In the genomic region with DNA sequence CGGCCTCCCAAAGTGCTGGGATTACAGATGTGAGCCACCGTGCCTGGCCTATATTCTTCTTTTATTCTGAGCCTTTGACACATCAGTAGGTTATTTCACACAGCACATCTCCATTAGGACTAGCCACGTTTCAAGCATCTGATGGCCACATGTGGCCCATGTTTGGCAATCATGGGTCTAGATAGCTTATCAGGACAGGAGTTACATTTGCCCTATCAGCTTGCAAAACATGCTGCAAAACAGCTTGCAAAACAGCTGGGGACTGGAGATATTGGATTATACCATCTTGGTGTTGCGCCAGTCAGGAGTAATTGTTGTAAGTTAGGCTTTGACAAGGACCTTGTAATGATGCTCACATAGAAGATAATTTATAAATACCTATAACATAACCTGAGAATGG, we compare ENCODE assay signal across 1 cellular context.
TF ChIP-seq lines count a peak whose summit lies in the region.

No MANE protein-coding gene starts in this region.

TF ChIP-seq in HEK293, 187 proteins besides CTCF, POLR2A, EP300 and RAD21 (continued from another document):
- TF ChIP-seq, protein P1, sequence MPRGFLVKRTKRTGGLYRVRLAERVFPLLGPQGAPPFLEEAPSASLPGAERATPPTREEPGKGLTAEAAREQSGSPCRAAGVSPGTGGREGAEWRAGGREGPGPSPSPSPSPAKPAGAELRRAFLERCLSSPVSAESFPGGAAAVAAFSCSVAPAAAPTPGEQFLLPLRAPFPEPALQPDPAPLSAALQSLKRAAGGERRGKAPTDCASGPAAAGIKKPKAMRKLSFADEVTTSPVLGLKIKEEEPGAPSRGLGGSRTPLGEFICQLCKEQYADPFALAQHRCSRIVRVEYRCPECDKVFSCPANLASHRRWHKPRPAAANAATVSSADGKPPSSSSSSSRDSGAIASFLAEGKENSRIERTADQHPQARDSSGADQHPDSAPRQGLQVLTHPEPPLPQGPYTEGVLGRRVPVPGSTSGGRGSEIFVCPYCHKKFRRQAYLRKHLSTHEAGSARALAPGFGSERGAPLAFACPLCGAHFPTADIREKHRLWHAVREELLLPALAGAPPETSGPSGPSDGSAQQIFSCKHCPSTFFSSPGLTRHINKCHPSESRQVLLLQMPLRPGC (tag by site-specific recombination; IDR thresholded peaks at IDR 0.05): no peak
- no peak for TF ChIP-seq ZNF24 (tag by site-specific recombination; IDR thresholded peaks at IDR 0.05)
- no peak for TF ChIP-seq ZFP3 (tag by site-specific recombination; IDR thresholded peaks at IDR 0.05; ENCODE audit: low read depth)
- TF ChIP-seq KLF7 (tag by site-specific recombination; IDR thresholded peaks at IDR 0.05; ENCODE audit: borderline replicate concordance): no peak
- TF ChIP-seq ZNF302 (tag by site-specific recombination; IDR thresholded peaks at IDR 0.05; ENCODE audit: low read depth): no peak
- TF ChIP-seq KLF8 (tag by site-specific recombination; IDR thresholded peaks at IDR 0.05): no peak
- TF ChIP-seq ZNF473 (tag by site-specific recombination; IDR thresholded peaks at IDR 0.05): no peak
- TF ChIP-seq, protein P2, sequence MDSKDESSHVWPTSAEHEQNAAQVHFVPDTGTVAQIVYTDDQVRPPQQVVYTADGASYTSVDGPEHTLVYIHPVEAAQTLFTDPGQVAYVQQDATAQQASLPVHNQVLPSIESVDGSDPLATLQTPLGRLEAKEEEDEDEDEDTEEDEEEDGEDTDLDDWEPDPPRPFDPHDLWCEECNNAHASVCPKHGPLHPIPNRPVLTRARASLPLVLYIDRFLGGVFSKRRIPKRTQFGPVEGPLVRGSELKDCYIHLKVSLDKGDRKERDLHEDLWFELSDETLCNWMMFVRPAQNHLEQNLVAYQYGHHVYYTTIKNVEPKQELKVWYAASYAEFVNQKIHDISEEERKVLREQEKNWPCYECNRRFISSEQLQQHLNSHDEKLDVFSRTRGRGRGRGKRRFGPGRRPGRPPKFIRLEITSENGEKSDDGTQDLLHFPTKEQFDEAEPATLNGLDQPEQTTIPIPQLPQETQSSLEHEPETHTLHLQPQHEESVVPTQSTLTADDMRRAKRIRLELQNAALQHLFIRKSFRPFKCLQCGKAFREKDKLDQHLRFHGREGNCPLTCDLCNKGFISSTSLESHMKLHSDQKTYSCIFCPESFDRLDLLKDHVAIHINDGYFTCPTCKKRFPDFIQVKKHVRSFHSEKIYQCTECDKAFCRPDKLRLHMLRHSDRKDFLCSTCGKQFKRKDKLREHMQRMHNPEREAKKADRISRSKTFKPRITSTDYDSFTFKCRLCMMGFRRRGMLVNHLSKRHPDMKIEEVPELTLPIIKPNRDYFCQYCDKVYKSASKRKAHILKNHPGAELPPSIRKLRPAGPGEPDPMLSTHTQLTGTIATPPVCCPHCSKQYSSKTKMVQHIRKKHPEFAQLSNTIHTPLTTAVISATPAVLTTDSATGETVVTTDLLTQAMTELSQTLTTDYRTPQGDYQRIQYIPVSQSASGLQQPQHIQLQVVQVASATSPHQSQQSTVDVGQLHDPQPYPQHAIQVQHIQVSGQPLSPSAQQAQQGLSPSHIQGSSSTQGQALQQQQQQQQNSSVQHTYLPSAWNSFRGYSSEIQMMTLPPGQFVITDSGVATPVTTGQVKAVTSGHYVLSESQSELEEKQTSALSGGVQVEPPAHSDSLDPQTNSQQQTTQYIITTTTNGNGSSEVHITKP (tag by site-specific recombination; IDR thresholded peaks at IDR 0.05): peak; percentile 47; the same call in 1 of the 2 replicates
- no peak for TF ChIP-seq ZBTB1 (tag by site-specific recombination; IDR thresholded peaks at IDR 0.05)
- no peak for TF ChIP-seq ZNF621 (tag by site-specific recombination; IDR thresholded peaks at IDR 0.05)
- peak; percentile 75 for TF ChIP-seq FEZF1 (tag by site-specific recombination; IDR thresholded peaks at IDR 0.05)
- no peak for TF ChIP-seq MYNN (tag by site-specific recombination; IDR thresholded peaks at IDR 0.05; ENCODE audit: borderline replicate concordance)
- no peak for TF ChIP-seq OVOL3 (tag by site-specific recombination; IDR thresholded peaks at IDR 0.05)
- no peak for TF ChIP-seq ZNF292 (tag by site-specific recombination; IDR thresholded peaks at IDR 0.05; ENCODE audit: borderline replicate concordance, low read depth)
TF ChIP-seq in HEK293: peak in this region for 4.
